In the genomic region with DNA sequence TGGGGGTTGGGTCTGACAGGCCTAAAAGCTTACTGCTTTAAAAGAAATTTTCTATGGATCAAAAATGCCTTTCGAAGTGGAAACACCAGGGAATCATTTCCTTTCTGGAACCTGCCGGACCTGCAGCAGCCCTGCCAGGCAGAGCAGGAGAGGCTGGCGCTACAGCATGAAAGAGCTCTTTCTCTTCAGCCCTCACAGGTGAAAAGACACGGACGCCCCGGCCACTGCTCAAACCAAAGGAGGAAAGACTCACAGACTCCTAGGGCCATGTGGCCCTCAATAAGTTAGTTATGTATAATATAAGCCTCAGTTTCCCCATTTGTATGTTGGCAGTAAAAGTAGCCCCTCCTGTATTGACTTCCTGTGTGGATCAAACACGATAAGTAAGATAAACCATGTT, we compare ENCODE assay signal across 23 cellular contexts. TPM values are rescaled to one million over a fixed set of nuclear protein-coding genes. Genes with fewer than 3 reads are reported as not detected.
DNase-seq lines count a peak whose midpoint lies in the region; ATAC-seq, FAIRE-seq and TF ChIP-seq lines count a peak whose summit lies in the region.
"Had no signal": no experiment of that assay in that cellular context is flagged by ENCODE, and none has a peak within 500 bp of the region (broad histone marks: within the 10 kb centered on the region; RNA-seq: fewer than 3 reads in every experiment).

No MANE protein-coding gene starts in this region.

- H3K36me3 Mint-ChIP-seq in activated naive CD4-positive, alpha-beta T cell treated with anti-CD3 and anti-CD28 coated beads for 36 hours (ENCODE audit: low read depth) = peaks cover 3% of the 10 kb centered on the region
- H3K36me3 Mint-ChIP-seq in activated naive CD8-positive, alpha-beta T cell = peaks cover 8% of the 10 kb centered on the region
- no peaks in the 10 kb centered on the region for H3K36me3 Mint-ChIP-seq in stimulated activated memory B cell treated with anti-CD40 and anti-IgM and Interleukin-4, amounts not matched to agents 10 μg/mL and 1 μg/mL and 100 μg/mL, for 72 hours

- intact Hi-C loops in activated naive CD4-positive, alpha-beta T cell treated with anti-CD3 and anti-CD28 coated beads for 36 hours (cut with micrococcal nuclease) = loop anchor here (1.0 kb wide), 1 partner anchor 8 kb away; a partner anchor contains a TSS
- intact Hi-C loops in HepG2 (cut with micrococcal nuclease; ENCODE audit: unreplicated experiment) = no loop called here

- in situ Hi-C loops in HepG2 (cut with HindIII; ENCODE audit: extremely low pct_ligation_motif_present, low pct_unique_long_range_greater_than_20kb) = no loop called here

- no peaks in the 10 kb centered on the region for H3K9me3 Mint-ChIP-seq in activated naive CD4-positive, alpha-beta T cell treated with anti-CD3 and anti-CD28 coated beads for 36 hours
- H3K9me3 Mint-ChIP-seq in activated naive CD8-positive, alpha-beta T cell (ENCODE audit: low read depth) = no peaks in the 10 kb centered on the region
- H3K9me3 Mint-ChIP-seq in stimulated activated memory B cell treated with anti-CD40 and anti-IgM and Interleukin-4, amounts not matched to agents 10 μg/mL and 1 μg/mL and 100 μg/mL, for 72 hours = no peaks in the 10 kb centered on the region

- no peak overlapping the region for H3K4me3 ChIP-seq in HepG2 (replicated peaks in 1 of 3; ENCODE audit: insufficient read depth in 1 of 3, low read depth in 2 of 3, low read length in 3 of 3)
- H3K4me3 ChIP-seq: PC-9 had no signal

- H3K4me3 Mint-ChIP-seq in activated naive CD4-positive, alpha-beta T cell treated with anti-CD3 and anti-CD28 coated beads for 36 hours = no peak overlapping the region
- H3K4me3 Mint-ChIP-seq in activated naive CD8-positive, alpha-beta T cell = peak overlapping the region; percentile 8
- H3K4me3 Mint-ChIP-seq in stimulated activated memory B cell treated with anti-CD40 and anti-IgM and Interleukin-4, amounts not matched to agents 10 μg/mL and 1 μg/mL and 100 μg/mL, for 72 hours = no peak overlapping the region

- no peaks in the 10 kb centered on the region for H3K27me3 Mint-ChIP-seq in activated naive CD4-positive, alpha-beta T cell treated with anti-CD3 and anti-CD28 coated beads for 36 hours (ENCODE audit: low read depth)
- no peaks in the 10 kb centered on the region for H3K27me3 Mint-ChIP-seq in activated naive CD8-positive, alpha-beta T cell
- no peaks in the 10 kb centered on the region for H3K27me3 Mint-ChIP-seq in stimulated activated memory B cell treated with anti-CD40 and anti-IgM and Interleukin-4, amounts not matched to agents 10 μg/mL and 1 μg/mL and 100 μg/mL, for 72 hours

- H3K27ac Mint-ChIP-seq in activated naive CD4-positive, alpha-beta T cell treated with anti-CD3 and anti-CD28 coated beads for 36 hours = peak overlapping the region; percentile 98
- peak overlapping the region; percentile 87 for H3K27ac Mint-ChIP-seq in activated naive CD8-positive, alpha-beta T cell
- H3K27ac Mint-ChIP-seq in stimulated activated memory B cell treated with anti-CD40 and anti-IgM and Interleukin-4, amounts not matched to agents 10 μg/mL and 1 μg/mL and 100 μg/mL, for 72 hours = peak overlapping the region; percentile 46

- 52% methylated on average over 4 of the region's 7 CpGs for WGBS in HepG2 (ENCODE audit: low lambda C conversion rate)

- no peaks in the 10 kb centered on the region for H4K20me1 ChIP-seq in HepG2 (ENCODE audit: insufficient read depth, low read length)

- POLR2A ChIA-PET in HepG2 (lab: Yijun Ruan, JAX) = interaction anchor here (0.5 kb wide), 1 partner anchor 16 kb away, joined by 3 read pairs; no protein-coding TSS in a partner anchor

- H3K4me1 ChIP-seq in HepG2 (ENCODE audit: insufficient read depth, low read length) = peaks cover 53% of the 10 kb centered on the region

- no peak overlapping the region for H3K27ac ChIP-seq in HepG2 (ENCODE audit: extremely low read length, insufficient read depth, low read length)
- H3K27ac ChIP-seq: PC-9 had no signal

- TF ChIP-seq EP300 in HepG2 (IDR thresholded peaks at IDR 0.05; ENCODE audit: low read depth in 2 of 2, low read length in 2 of 2) (no peak), HepG2 (CRISPR knock-in tag; IDR thresholded peaks at IDR 0.05; ENCODE audit: borderline replicate concordance) (no peak)

- H3K9me3 ChIP-seq in HepG2 (ENCODE audit: low read length) = no peaks in the 10 kb centered on the region

- TF ChIP-seq RAD21 in HepG2 (CRISPR knock-in tag; IDR thresholded peaks at IDR 0.05) = no peak

- H3K79me2 ChIP-seq in HepG2 (ENCODE audit: insufficient read depth, low read length) = no peaks in the 10 kb centered on the region

- TF ChIP-seq POLR2A in HepG2 (IDR thresholded peaks at IDR 0.05; ENCODE audit: insufficient read depth in 1 of 2, low read depth in 2 of 2, low read length in 2 of 2) = no peak

- ATAC-seq in HepG2 = no peak
- ATAC-seq in stimulated activated memory B cell treated with anti-CD40 and anti-IgM and Interleukin-4, amounts not matched to agents 10 μg/mL and 1 μg/mL and 100 μg/mL, for 72 hours = no peak
- ATAC-seq in HG03280 (IDR thresholded peaks at IDR 0.05; ENCODE audit: unreplicated experiment) = no peak

- H3K4me2 ChIP-seq in HepG2 (ENCODE audit: low read depth, low read length) = peak overlapping the region; percentile 65; the same call in 1 of the 2 replicates
- H3K4me2 ChIP-seq: PC-9 had no signal

- H3K27me3 ChIP-seq in HepG2 (ENCODE audit: control insufficient read depth in 1 of 2, insufficient read depth in 2 of 2, low read length in 2 of 2) = peaks cover 0 to 21% of the 10 kb centered on the region in 2 experiments

- H3K4me1 Mint-ChIP-seq in activated naive CD4-positive, alpha-beta T cell treated with anti-CD3 and anti-CD28 coated beads for 36 hours (ENCODE audit: low read depth) = peaks cover 83% of the 10 kb centered on the region
- peaks cover 80% of the 10 kb centered on the region for H3K4me1 Mint-ChIP-seq in activated naive CD8-positive, alpha-beta T cell (ENCODE audit: low read depth)
- peaks cover 57% of the 10 kb centered on the region for H3K4me1 Mint-ChIP-seq in stimulated activated memory B cell treated with anti-CD40 and anti-IgM and Interleukin-4, amounts not matched to agents 10 μg/mL and 1 μg/mL and 100 μg/mL, for 72 hours

- no peak overlapping the region for H3K9ac ChIP-seq in HepG2 (ENCODE audit: insufficient read depth, low read depth, low read length)

- CTCF ChIA-PET in activated naive CD4-positive, alpha-beta T cell treated with anti-CD3 and anti-CD28 coated beads for 36 hours (lab: Charles Lee) = interaction anchor here (0.6 kb wide), 1 partner anchor 11 kb away, joined by 3 read pairs; no protein-coding TSS in a partner anchor
- CTCF ChIA-PET in HepG2 (lab: Yijun Ruan, JAX; ENCODE audit: low intra/inter-chr PET ratio, low total read pairs) = no interaction called here

- FAIRE-seq in HepG2 (lab: Jason Lieb, UNC) = no peak
- FAIRE-seq: GM12891, GM18507, H1 had no signal

- H3K36me3 ChIP-seq in HepG2 (replicated peaks in 1 of 2; ENCODE audit: control insufficient read depth in 1 of 2, insufficient read depth in 2 of 2, low read length in 2 of 2) = no peaks in the 10 kb centered on the region

- no peak overlapping the region for H2AFZ ChIP-seq in HepG2 (ENCODE audit: low read length)
- H2AFZ ChIP-seq: PC-9 had no signal

- no peak for TF ChIP-seq CTCF in HepG2 (CRISPR knock-in tag; IDR thresholded peaks at IDR 0.05)

- no TSS peak for BruUV-seq in HepG2 (replicated peaks; lab: Mats Ljungman, UMichigan)

- no peak for DNase-seq in activated naive CD4-positive, alpha-beta T cell treated with anti-CD3 and anti-CD28 coated beads for 36 hours
- DNase-seq in activated naive CD4-positive, alpha-beta T cell (lab: John Stamatoyannopoulos, UW) = no peak
- DNase-seq in HepG2 (ENCODE audit: low spot score) (no peak), NK-92 (lab: John Stamatoyannopoulos, UW; ENCODE audit: unreplicated experiment) (no peak)
- no peak for DNase-seq in activated CD4-positive, CD25-positive, alpha-beta regulatory T cell (lab: John Stamatoyannopoulos, UW)
- DNase-seq: 8988T, DMS 273 treated with DMSO at 0.1 percent for 48 hours, GF-D8, KBM-7, NCI-H1436, NCI-H2029 treated with DMSO at 0.1 percent for 48 hours, NCI-H2171 treated with DMSO at 0.1 percent for 48 hours, NCI-H748 treated with DMSO at 0.1 percent for 48 hours, PC-9 had no signal

TF ChIP-seq in HepG2, 621 proteins besides CTCF, POLR2A, EP300 and RAD21 (continues in another document):
- TF ChIP-seq, protein P1, sequence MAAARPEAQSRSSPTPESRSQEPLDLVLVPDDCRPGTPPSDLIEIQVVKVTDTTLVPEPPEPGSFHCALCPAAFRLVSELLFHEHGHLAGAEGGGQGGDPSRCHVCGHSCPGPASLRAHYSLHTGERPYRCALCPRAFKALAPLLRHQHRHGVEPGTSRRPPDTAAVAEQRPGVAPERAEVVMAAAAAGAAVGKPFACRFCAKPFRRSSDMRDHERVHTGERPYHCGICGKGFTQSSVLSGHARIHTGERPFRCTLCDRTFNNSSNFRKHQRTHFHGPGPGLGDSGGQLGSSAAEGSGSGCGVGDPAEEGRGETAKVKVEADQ (CRISPR knock-in tag; IDR thresholded peaks at IDR 0.05; ENCODE audit: borderline replicate concordance) = no peak
- no peak for TF ChIP-seq AHR (CRISPR knock-in tag; IDR thresholded peaks at IDR 0.05)

RNA-seq across cellular contexts. Expression of a gene that starts 8.3 kb away (rescaled TPM):
- 10 to 100 TPM in 1 of 2 experiments, 1 to 10 TPM in 1; 9.1 to 10.7 TPM for total RNA-seq in activated naive CD4-positive, alpha-beta T cell treated with anti-CD3 and anti-CD28 coated beads for 36 hours
- total RNA-seq in HepG2 (2016; rRNA removed; fragmentation: Illumina TruSeq; extraction: Trizol) = not detected in 2 replicates
- not detected in 2 replicates for total RNA-seq in HepG2 (2016; cell fraction: cytosol; rRNA removed; fragmentation: Illumina TruSeq; extraction: Trizol; ENCODE audit: low read depth)
- total RNA-seq in HepG2 (2016; cell fraction: insoluble cytoplasmic fraction; rRNA removed; fragmentation: Illumina TruSeq; extraction: Trizol) = not detected in 2 replicates
- not detected in 2 replicates for total RNA-seq in HepG2 (2016; cell fraction: membrane; rRNA removed; fragmentation: Illumina TruSeq; extraction: Trizol)
- not detected in 2 replicates for total RNA-seq in HepG2 (2016; cell fraction: nucleus; rRNA removed; fragmentation: Illumina TruSeq; extraction: Trizol)
- 0.05 TPM in 1 of 2 replicates, not detected in the other for polyA plus RNA-seq in HepG2 (2011; rRNA removed)
- 0.04 TPM in 1 of 2 replicates, not detected in the other for polyA plus RNA-seq in HepG2 (2011; cell fraction: cytosol; rRNA removed)
- 0.05 and 0.11 TPM in 2 replicates for polyA plus RNA-seq in HepG2 (2011; cell fraction: nucleus; rRNA removed)
- polyA plus RNA-seq in HepG2 (2012) = 0.89 TPM in 1 of 2 replicates, not detected in the other
- polyA plus RNA-seq in HepG2 (2016; cell fraction: cytosol; fragmentation: Illumina TruSeq; extraction: Trizol; ENCODE audit: low read depth) = not detected in 2 replicates
- not detected in 2 replicates for polyA plus RNA-seq in HepG2 (2016; cell fraction: insoluble cytoplasmic fraction; fragmentation: Illumina TruSeq; extraction: Trizol; ENCODE audit: low read depth)
- not detected in 2 replicates for polyA plus RNA-seq in HepG2 (2016; cell fraction: membrane; fragmentation: Illumina TruSeq; extraction: Trizol; ENCODE audit: low read depth)
- not detected in 2 replicates for polyA plus RNA-seq in HepG2 (2016; cell fraction: nucleus; fragmentation: Illumina TruSeq; extraction: Trizol; ENCODE audit: insufficient read depth, low read depth)
- polyA minus RNA-seq in HepG2 (2011; rRNA and poly(A)+ RNA removed; ENCODE audit: low replicate concordance) = not detected in 2 replicates
- not detected in 2 replicates for polyA minus RNA-seq in HepG2 (2011; cell fraction: cytosol; rRNA and poly(A)+ RNA removed)
- 0.13 and 0.37 TPM in 2 replicates for polyA minus RNA-seq in HepG2 (2011; cell fraction: nucleus; rRNA and poly(A)+ RNA removed)
- total RNA-seq: Daoy, H1, NCI-H460, PC-9 had no signal
- polyA plus RNA-seq: BJ, H1 had no signal

Comparison
In these comparisons a context has a peak if more than half of its experiments do, and no peak if none do; other contexts are left out.
1. H3K27ac Mint-ChIP-seq: peak in every context shown above with its lines; median percentile 98 in activated naive CD4-positive, alpha-beta T cell treated with anti-CD3 and anti-CD28 coated beads for 36 hours; 87 in activated naive CD8-positive, alpha-beta T cell; 46 in stimulated activated memory B cell treated with anti-CD40 and anti-IgM and Interleukin-4, amounts not matched to agents 10 μg/mL and 1 μg/mL and 100 μg/mL, for 72 hours.
2. RNA of a gene that starts 8.3 kb away (total RNA-seq): 9.1 to 10.7 TPM in activated naive CD4-positive, alpha-beta T cell treated with anti-CD3 and anti-CD28 coated beads for 36 hours; not detected in HepG2; every median in the first group is over 4 times any median in the second.